Comparison of ENCODE assay signal across 11 cellular contexts in genomic region chr11:57776101-57776511, GRCh38. TPM values are rescaled to one million over a fixed set of nuclear protein-coding genes. Genes with fewer than 3 reads are reported as not detected.
A peak's percentile ranks its signal among the peaks of the same experiment; 100 is the strongest.
DNase-seq lines count a peak whose midpoint lies in the region; ATAC-seq, FAIRE-seq and TF ChIP-seq lines count a peak whose summit lies in the region.
"Had no signal": no experiment of that assay in that cellular context is flagged by ENCODE, and none has a peak within 500 bp of the region (broad histone marks: within the 10 kb centered on the region; RNA-seq: fewer than 3 reads in every experiment).

No MANE protein-coding gene starts in this region.

- H3K4me3 ChIP-seq in RWPE2 (ENCODE audit: severe bottlenecking) = no peak overlapping the region
- H3K4me3 ChIP-seq in pancreas = no peak overlapping the region

- FAIRE-seq in pancreas (lab: Jason Lieb, UNC) = no peak

- H3K36me3 ChIP-seq in RWPE2 (ENCODE audit: low read depth) (peaks cover 7% of the 10 kb centered on the region; the same call in 1 of the 2 replicates), pancreas (no peaks in the 10 kb centered on the region)

- 60 to 69% methylated on average over 2 of the region's 2 CpGs for WGBS in pancreas, 2 donors

- H3K9me3 ChIP-seq in RWPE2 (ENCODE audit: severe bottlenecking) (no peaks in the 10 kb centered on the region), pancreas (no peaks in the 10 kb centered on the region)

- peak; percentile 52 for DNase-seq in AG08395 (ENCODE audit: low spot score)
- no peak for DNase-seq in RWPE2 (ENCODE audit: low spot score)
- peak; percentile 12 for DNase-seq in fibroblast of gingiva (ENCODE audit: low read depth)
- no peak for DNase-seq in pancreas
- no peak for DNase-seq in iPS-NIHi11 (ENCODE audit: low spot score)
- DNase-seq in GM19240 (ENCODE audit: insufficient read length, low spot score) = no peak
- no peak for DNase-seq in T-helper 9 cell
- DNase-seq: activated CD4-positive, alpha-beta T cell treated with anti-CD3 and anti-CD28 coated beads for 48 hours; CD8-positive, alpha-beta memory T cell had no signal

- TF ChIP-seq CTCF in RWPE2 (IDR thresholded peaks at IDR 0.05; ENCODE audit: poor library complexity, severe bottlenecking) (no peak), pancreas (IDR thresholded peaks at IDR 0.05) (no peak)

- H3K27me3 ChIP-seq in RWPE2 (ENCODE audit: insufficient read depth, poor library complexity, severe bottlenecking) (no peaks in the 10 kb centered on the region), pancreas (no peaks in the 10 kb centered on the region)

- ATAC-seq in RWPE2 (ENCODE audit: low read depth) (no peak), pancreas (no peak), HG02610 (IDR thresholded peaks at IDR 0.05; ENCODE audit: unreplicated experiment) (no peak)

- H3K27ac ChIP-seq in RWPE2 (ENCODE audit: poor library complexity, severe bottlenecking) (peak overlapping the region; percentile 93), pancreas (peak overlapping the region in 3 of 4 donors; percentile 16 to 85 (median 44))

- intact Hi-C loops in pancreas (cut with DNase I) = no loop called here

- peaks cover 94% of the 10 kb centered on the region for H3K4me1 ChIP-seq in RWPE2 (ENCODE audit: insufficient read depth, poor library complexity, severe bottlenecking)
- peaks cover 62 to 80% (median 76%) of the 10 kb centered on the region in 3 donors for H3K4me1 ChIP-seq in pancreas

RNA-seq across cellular contexts. Expression of gene CTNND1, which starts 14.5 kb away (rescaled TPM):
- 100 to 1,000 TPM; 113 to 203 (median 131) TPM for total RNA-seq in pancreas
- polyA plus RNA-seq in pancreas = 10 to 100 TPM; 42.7 to 73.1 TPM

RNA-seq across cellular contexts. Expression of gene BTBD18, which starts 24.5 kb away (rescaled TPM):
- total RNA-seq in pancreas = not detected
- polyA plus RNA-seq in pancreas = under 1 TPM in 1 of 2 donors, not detected in 1; 0.05 TPM
- total RNA-seq: CD8-positive, alpha-beta memory T cell; NCI-H460 had no signal

RNA-seq across cellular contexts. Expression of gene SELENOH, which starts 34.8 kb away (rescaled TPM):
- 10 to 100 TPM; 32.1 to 65.3 (median 56.0) TPM for total RNA-seq in pancreas
- polyA plus RNA-seq in pancreas = 10 to 100 TPM; 62.9 to 96.4 TPM

Comparison
In these comparisons a context has a peak if more than half of its experiments do, and no peak if none do; other contexts are left out.
1. DNase-seq: peak in AG08395 (single experiment) and fibroblast of gingiva (single experiment); none in RWPE2 (single experiment), pancreas (0 of 6), iPS-NIHi11 (single experiment), GM19240 (single experiment) and T-helper 9 cell (single experiment).